In the genomic region with DNA sequence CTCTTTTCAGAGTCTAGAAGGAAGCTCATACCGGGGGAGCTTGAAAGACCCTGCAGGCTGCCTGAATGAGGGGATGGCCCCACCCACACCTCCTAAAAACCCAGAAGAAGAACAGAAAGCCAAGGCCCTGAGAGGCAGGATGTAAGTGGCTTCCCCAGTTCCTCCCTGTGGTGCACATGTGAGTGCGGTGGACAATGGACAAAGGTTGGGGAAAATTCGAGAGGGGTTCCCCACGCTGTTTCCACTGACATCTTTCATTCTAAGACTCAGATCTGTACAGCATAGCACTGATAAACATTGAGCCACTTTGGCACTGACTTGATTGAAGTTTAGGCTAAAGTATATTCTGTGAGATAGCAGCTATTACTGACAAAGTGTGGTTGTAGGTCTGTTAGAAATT, we compare ENCODE assay signal across 8 cellular contexts.
DNase-seq lines count a peak whose midpoint lies in the region; ATAC-seq lines count a peak whose summit lies in the region.

No MANE protein-coding gene starts in this region.

- H3K27ac Mint-ChIP-seq in activated naive CD4-positive, alpha-beta T cell treated with anti-CD3 and anti-CD28 coated beads for 36 hours, result peak overlapping the region; percentile 72
- H3K27ac Mint-ChIP-seq in activated naive CD4-positive, alpha-beta T cell treated with anti-CD3 and anti-CD28 coated beads, Interleukin-2, amount 10 ng/mL, durations not matched to agents 7 days and 5 days, result no peak overlapping the region
- peak overlapping the region; percentile 67 for H3K27ac Mint-ChIP-seq in stimulated activated memory B cell treated with anti-CD40 and anti-IgM and Interleukin-4, amounts not matched to agents 10 μg/mL and 1 μg/mL and 100 μg/mL, for 72 hours

- ATAC-seq in HG02623 (IDR thresholded peaks at IDR 0.05; ENCODE audit: unreplicated experiment) (peak; percentile 63), esophagus mucosa (no peak), HG03439 (IDR thresholded peaks at IDR 0.05; ENCODE audit: unreplicated experiment) (no peak)
- peak; percentile 90 for ATAC-seq in stimulated activated memory B cell treated with anti-CD40 and anti-IgM and Interleukin-4, amounts not matched to agents 10 μg/mL and 1 μg/mL and 100 μg/mL, for 72 hours

- no peak overlapping the region for H3K4me3 Mint-ChIP-seq in activated naive CD4-positive, alpha-beta T cell treated with anti-CD3 and anti-CD28 coated beads for 36 hours
- no peak overlapping the region for H3K4me3 Mint-ChIP-seq in activated naive CD4-positive, alpha-beta T cell treated with anti-CD3 and anti-CD28 coated beads, Interleukin-2, amount 10 ng/mL, durations not matched to agents 7 days and 5 days
- H3K4me3 Mint-ChIP-seq in stimulated activated memory B cell treated with anti-CD40 and anti-IgM and Interleukin-4, amounts not matched to agents 10 μg/mL and 1 μg/mL and 100 μg/mL, for 72 hours, result peak overlapping the region; percentile 27

- intact Hi-C loops in activated naive CD4-positive, alpha-beta T cell treated with anti-CD3 and anti-CD28 coated beads for 36 hours (cut with micrococcal nuclease), result no loop called here

- peak; percentile 46 for DNase-seq in activated naive CD4-positive, alpha-beta T cell treated with anti-CD3 and anti-CD28 coated beads for 36 hours
- no peak for DNase-seq in activated naive CD4-positive, alpha-beta T cell treated with anti-CD3 and anti-CD28 coated beads, Interleukin-2, amount 10 ng/mL, durations not matched to agents 7 days and 5 days
- DNase-seq in OCI-M1 (lab: John Stamatoyannopoulos, UW), result peak; percentile 37
- DNase-seq in NCI-H82 (lab: John Stamatoyannopoulos, UW), result no peak

- peaks cover 10% of the 10 kb centered on the region for H3K36me3 Mint-ChIP-seq in activated naive CD4-positive, alpha-beta T cell treated with anti-CD3 and anti-CD28 coated beads for 36 hours (ENCODE audit: low read depth)
- H3K36me3 Mint-ChIP-seq in activated naive CD4-positive, alpha-beta T cell treated with anti-CD3 and anti-CD28 coated beads, Interleukin-2, amount 10 ng/mL, durations not matched to agents 7 days and 5 days, result peaks cover 4% of the 10 kb centered on the region
- H3K36me3 Mint-ChIP-seq in stimulated activated memory B cell treated with anti-CD40 and anti-IgM and Interleukin-4, amounts not matched to agents 10 μg/mL and 1 μg/mL and 100 μg/mL, for 72 hours, result no peaks in the 10 kb centered on the region

- H3K4me1 Mint-ChIP-seq in activated naive CD4-positive, alpha-beta T cell treated with anti-CD3 and anti-CD28 coated beads for 36 hours (ENCODE audit: low read depth), result peaks cover 26% of the 10 kb centered on the region
- peaks cover 24% of the 10 kb centered on the region for H3K4me1 Mint-ChIP-seq in activated naive CD4-positive, alpha-beta T cell treated with anti-CD3 and anti-CD28 coated beads, Interleukin-2, amount 10 ng/mL, durations not matched to agents 7 days and 5 days
- peaks cover 51% of the 10 kb centered on the region for H3K4me1 Mint-ChIP-seq in stimulated activated memory B cell treated with anti-CD40 and anti-IgM and Interleukin-4, amounts not matched to agents 10 μg/mL and 1 μg/mL and 100 μg/mL, for 72 hours

- no peaks in the 10 kb centered on the region for H3K9me3 Mint-ChIP-seq in activated naive CD4-positive, alpha-beta T cell treated with anti-CD3 and anti-CD28 coated beads for 36 hours
- no peaks in the 10 kb centered on the region for H3K9me3 Mint-ChIP-seq in activated naive CD4-positive, alpha-beta T cell treated with anti-CD3 and anti-CD28 coated beads, Interleukin-2, amount 10 ng/mL, durations not matched to agents 7 days and 5 days
- peaks cover 3% of the 10 kb centered on the region for H3K9me3 Mint-ChIP-seq in stimulated activated memory B cell treated with anti-CD40 and anti-IgM and Interleukin-4, amounts not matched to agents 10 μg/mL and 1 μg/mL and 100 μg/mL, for 72 hours

- CTCF ChIA-PET in activated naive CD4-positive, alpha-beta T cell treated with anti-CD3 and anti-CD28 coated beads for 36 hours (lab: Charles Lee), result interaction anchor here (1.6 kb wide), 1 partner anchor 90 kb away, joined by 4 read pairs; no protein-coding TSS in a partner anchor
- CTCF ChIA-PET in activated naive CD4-positive, alpha-beta T cell treated with anti-CD3 and anti-CD28 coated beads, Interleukin-2, amount 10 ng/mL, durations not matched to agents 7 days and 5 days (lab: Charles Lee), result no interaction called here

- H3K27me3 Mint-ChIP-seq in activated naive CD4-positive, alpha-beta T cell treated with anti-CD3 and anti-CD28 coated beads for 36 hours (ENCODE audit: low read depth), result no peaks in the 10 kb centered on the region
- H3K27me3 Mint-ChIP-seq in activated naive CD4-positive, alpha-beta T cell treated with anti-CD3 and anti-CD28 coated beads, Interleukin-2, amount 10 ng/mL, durations not matched to agents 7 days and 5 days, result peaks cover 20% of the 10 kb centered on the region
- no peaks in the 10 kb centered on the region for H3K27me3 Mint-ChIP-seq in stimulated activated memory B cell treated with anti-CD40 and anti-IgM and Interleukin-4, amounts not matched to agents 10 μg/mL and 1 μg/mL and 100 μg/mL, for 72 hours

Comparison
In these comparisons a context has a peak if more than half of its experiments do, and no peak if none do; other contexts are left out.
1. DNase-seq: peak in activated naive CD4-positive, alpha-beta T cell treated with anti-CD3 and anti-CD28 coated beads for 36 hours (single experiment) and OCI-M1 (single experiment); none in activated naive CD4-positive, alpha-beta T cell treated with anti-CD3 and anti-CD28 coated beads, Interleukin-2, amount 10 ng/mL, durations not matched to agents 7 days and 5 days (single experiment) and NCI-H82 (single experiment).
2. ATAC-seq: peak in HG02623 (single experiment) and stimulated activated memory B cell treated with anti-CD40 and anti-IgM and Interleukin-4, amounts not matched to agents 10 μg/mL and 1 μg/mL and 100 μg/mL, for 72 hours (single experiment); none in esophagus mucosa (single experiment) and HG03439 (single experiment).